In the genomic region with DNA sequence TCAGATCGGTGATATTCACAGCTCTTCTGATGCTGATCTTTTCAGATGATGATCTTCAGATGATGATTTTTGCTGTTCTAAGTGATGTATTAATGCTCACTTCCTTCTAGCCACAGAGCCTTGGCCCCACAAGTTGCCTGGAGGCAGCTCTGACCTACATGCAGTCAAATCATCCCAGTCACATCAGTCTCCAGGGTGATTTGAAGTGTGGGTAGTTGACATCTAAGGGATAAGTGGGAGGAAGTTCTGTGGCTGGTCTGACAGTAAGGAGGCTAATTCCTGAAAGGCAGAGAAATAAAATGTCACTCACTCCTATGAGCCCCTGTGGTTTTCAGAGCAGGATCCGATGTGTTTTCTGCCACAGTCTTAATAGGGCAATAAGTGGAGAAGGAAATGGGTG, we compare ENCODE assay signal across 15 cellular contexts.
A peak's percentile ranks its signal among the peaks of the same experiment; 100 is the strongest.
DNase-seq lines count a peak whose midpoint lies in the region; ATAC-seq and TF ChIP-seq lines count a peak whose summit lies in the region.
"Had no signal": no experiment of that assay in that cellular context is flagged by ENCODE, and none has a peak within 500 bp of the region (broad histone marks: within the 10 kb centered on the region; RNA-seq: fewer than 3 reads in every experiment).

No MANE protein-coding gene starts in this region.

- H3F3A ChIP-seq in Loucy (ENCODE audit: low read depth): no peaks in the 10 kb centered on the region

- H3K4me2 ChIP-seq in Loucy (ENCODE audit: low read depth, low read length, poor library complexity, severe bottlenecking): peak overlapping the region; percentile 36
- no peak overlapping the region for H3K4me2 ChIP-seq in mammary epithelial cell (ENCODE audit: insufficient read depth, low read depth, low read length)

- intact Hi-C loops in mammary epithelial cell (cut with micrococcal nuclease): no loop called here

- H3K36me3 ChIP-seq in Loucy (ENCODE audit: insufficient read depth, low read length): no peaks in the 10 kb centered on the region
- no peaks in the 10 kb centered on the region for H3K36me3 ChIP-seq in MG63
- no peaks in the 10 kb centered on the region for H3K36me3 ChIP-seq in mammary epithelial cell (ENCODE audit: insufficient read depth, low read length)
- H3K36me3 ChIP-seq in BE2C: no peaks in the 10 kb centered on the region

- no peak overlapping the region for H3K4me3 ChIP-seq in Loucy (ENCODE audit: low read length, poor library complexity, severe bottlenecking)
- no peak overlapping the region for H3K4me3 ChIP-seq in fibroblast of villous mesenchyme (ENCODE audit: low read depth, low read length)
- H3K4me3 ChIP-seq in MG63: no peak overlapping the region
- no peak overlapping the region for H3K4me3 ChIP-seq in mammary epithelial cell (replicated peaks in 1 of 3; ENCODE audit: insufficient read depth in 1 of 3, low read depth in 2 of 3, low read length in 3 of 3)
- no peak overlapping the region for H3K4me3 ChIP-seq in BE2C (ENCODE audit: low read depth, low read length)

- peak; percentile 91 for ATAC-seq in GM21423 (IDR thresholded peaks at IDR 0.05; ENCODE audit: unreplicated experiment)
- ATAC-seq: HepG2 had no signal

- H2AFZ ChIP-seq in Loucy (ENCODE audit: low read length) (0 out of 2 replicates have a peak overlapping the region, but pooled peaks have one; percentile 1), mammary epithelial cell (ENCODE audit: low read depth, low read length) (no peak overlapping the region)

- no peak overlapping the region for H3K27ac ChIP-seq in mammary epithelial cell (ENCODE audit: insufficient read depth, low read depth, low read length)
- H3K27ac ChIP-seq: C4-2B had no signal

- CTCF ChIA-PET in mammary epithelial cell (lab: Charles Lee; ENCODE audit: low non-redundant PET): no interaction called here

- BruUV-seq in mammary epithelial cell (replicated peaks; lab: Mats Ljungman, UMichigan): no TSS peak

- peak overlapping the region; percentile 6 for H3K9ac ChIP-seq in Loucy (ENCODE audit: low read depth, low read length, poor library complexity, severe bottlenecking)
- no peak overlapping the region for H3K9ac ChIP-seq in mammary epithelial cell (ENCODE audit: insufficient read depth, low read length)

- in situ Hi-C loops in mammary epithelial cell (cut with MboI; ENCODE audit: low sequenced_read_pairs in 2 of 2): no loop called here

- H3K27me3 ChIP-seq in Loucy (ENCODE audit: insufficient read depth, low read length, poor library complexity, severe bottlenecking) (no peaks in the 10 kb centered on the region), MG63 (no peaks in the 10 kb centered on the region), mammary epithelial cell (ENCODE audit: insufficient read depth, low read length) (no peaks in the 10 kb centered on the region), BE2C (peaks cover 34% of the 10 kb centered on the region)

- DNase-seq in Daoy (ENCODE audit: low read depth): peak; percentile 11
- DNase-seq in fibroblast of villous mesenchyme (ENCODE audit: low read depth): peak; percentile 2
- no peak for DNase-seq in MG63
- DNase-seq in mammary epithelial cell: no peak
- DNase-seq in NCI-H446 treated with DMSO at 0.1 percent for 48 hours (lab: John Stamatoyannopoulos, UW): no peak
- no peak for DNase-seq in BE2C
- DNase-seq: activated T-cell treated with anti-CD3 and anti-CD28 coated beads for 4 hours; NCI-H1694; NCI-H774; stimulated activated CD4-positive, alpha-beta T cell treated with anti-CD3 and anti-CD28 coated beads, Interleukin-4, amount 100 ng/mL, for 24 hours; stimulated activated naive CD4-positive, alpha-beta T cell treated with Interleukin-2 at 50 U/mL for 16 hours had no signal

- H3K79me2 ChIP-seq in Loucy (ENCODE audit: insufficient read depth, low read length) (no peaks in the 10 kb centered on the region), mammary epithelial cell (ENCODE audit: insufficient read depth, low read length) (no peaks in the 10 kb centered on the region)

- H3K9me3 ChIP-seq in Loucy (ENCODE audit: insufficient read depth, low read depth, low read length) (no peaks in the 10 kb centered on the region), MG63 (no peaks in the 10 kb centered on the region), mammary epithelial cell (replicated peaks; ENCODE audit: insufficient read depth, low read length) (no peaks in the 10 kb centered on the region), BE2C (no peaks in the 10 kb centered on the region)

- no peak for TF ChIP-seq CTCF in Loucy (conservative IDR thresholded peaks at IDR 0.05; ENCODE audit: low read length)
- TF ChIP-seq CTCF in fibroblast of villous mesenchyme (IDR thresholded peaks at IDR 0.05; ENCODE audit: insufficient read depth, low read depth, low read length): no peak
- TF ChIP-seq CTCF in mammary epithelial cell (conservative IDR thresholded peaks at IDR 0.05 in 1 of 2, IDR thresholded peaks at IDR 0.05 in 1 of 2; ENCODE audit: extremely low read depth in 1 of 2, insufficient read depth in 1 of 2, low read depth in 1 of 2, low read length in 2 of 2): no peak
- no peak for TF ChIP-seq CTCF in BE2C (IDR thresholded peaks at IDR 0.05; ENCODE audit: low read depth, low read length)

- no peaks in the 10 kb centered on the region for H3K9me2 ChIP-seq in Loucy (replicated peaks; ENCODE audit: low read depth, low read length)

- 94% methylated on average over 2 of the region's 2 CpGs for WGBS in mammary epithelial cell (ENCODE audit: low coverage, missing lambda C conversion rate)

- H4K20me1 ChIP-seq in Loucy (ENCODE audit: insufficient read depth, low read length, poor library complexity, severe bottlenecking) (no peaks in the 10 kb centered on the region), mammary epithelial cell (ENCODE audit: insufficient read depth, low read length) (no peaks in the 10 kb centered on the region)

- H3K4me1 ChIP-seq in Loucy (ENCODE audit: insufficient read depth, low read length, poor library complexity, severe bottlenecking) (peaks cover 49% of the 10 kb centered on the region), mammary epithelial cell (ENCODE audit: insufficient read depth, low read length) (no peaks in the 10 kb centered on the region), BE2C (no peaks in the 10 kb centered on the region)

- dilution Hi-C loops in mammary epithelial cell (cut with HindIII; ENCODE audit: low sequenced_read_pairs): no loop called here

Comparison
In these comparisons a context has a peak if more than half of its experiments do, and no peak if none do; other contexts are left out.
1. DNase-seq: peak in Daoy (single experiment) and fibroblast of villous mesenchyme (single experiment); none in MG63 (single experiment), mammary epithelial cell (single experiment), NCI-H446 treated with DMSO at 0.1 percent for 48 hours (single experiment) and BE2C (single experiment).